In genomic region chrX:53319614-53320542, GRCh38 we compare ENCODE assay signal across 8 cellular contexts. TPM values are rescaled to one million over a fixed set of nuclear protein-coding genes. Genes with fewer than 3 reads are reported as not detected.
DNase-seq lines count a peak whose midpoint lies in the region; ATAC-seq, FAIRE-seq and TF ChIP-seq lines count a peak whose summit lies in the region.

No MANE protein-coding gene starts in this region.

- H3K9me3 ChIP-seq in adipocyte (ENCODE audit: control insufficient read depth, low read length) (peaks cover 7% of the 10 kb centered on the region), HepG2 (ENCODE audit: low read length) (no peaks in the 10 kb centered on the region), mucosa of descending colon (no peaks in the 10 kb centered on the region)

- peak overlapping the region; percentile 61; the same call in 1 of the 2 replicates for H3K4me2 ChIP-seq in HepG2 (ENCODE audit: low read depth, low read length)

- no peaks in the 10 kb centered on the region for H3K79me2 ChIP-seq in HepG2 (ENCODE audit: insufficient read depth, low read length)

- H2AFZ ChIP-seq in HepG2 (ENCODE audit: low read length): no peak overlapping the region

- TF ChIP-seq EP300 in HepG2 (IDR thresholded peaks at IDR 0.05; ENCODE audit: low read depth in 2 of 2, low read length in 2 of 2) (no peak), HepG2 (CRISPR knock-in tag; IDR thresholded peaks at IDR 0.05; ENCODE audit: borderline replicate concordance) (no peak)

- no TSS peak for BruUV-seq in HepG2 (replicated peaks; lab: Mats Ljungman, UMichigan)

- H3K36me3 Mint-ChIP-seq in T-helper 2 cell treated with Interferon-gamma antibody and Interleukin-4, amounts not matched to agents 5 μg/mL and 100 μg/mL, for 36 hours (ENCODE audit: low read depth): no peaks in the 10 kb centered on the region

- intact Hi-C loops in HepG2 (cut with micrococcal nuclease; ENCODE audit: unreplicated experiment) (loop anchor here (2.0 kb wide), 1 partner anchor 61 kb away; no protein-coding TSS in a partner anchor), mucosa of descending colon (cut with DNase I, micrococcal nuclease) (loop anchor here in 1 of 2 donors (10.0 kb wide), 1 partner anchor 125 kb away; no protein-coding TSS in a partner anchor)

- no peak overlapping the region for H3K27ac Mint-ChIP-seq in T-helper 2 cell treated with Interferon-gamma antibody and Interleukin-4, amounts not matched to agents 5 μg/mL and 100 μg/mL, for 36 hours

- ATAC-seq in HepG2 (no peak), GM18505 (IDR thresholded peaks at IDR 0.05; ENCODE audit: unreplicated experiment) (no peak), mucosa of descending colon (no peak)

- WGBS in HepG2 (ENCODE audit: low lambda C conversion rate): 11% methylated on average over 12 of the region's 32 CpGs

- TF ChIP-seq POLR2A in HepG2 (IDR thresholded peaks at IDR 0.05; ENCODE audit: insufficient read depth in 1 of 2, low read depth in 2 of 2, low read length in 2 of 2) (no peak), GM18505 (IDR thresholded peaks at IDR 0.05; ENCODE audit: borderline replicate concordance, extremely low read depth, insufficient read depth, insufficient read length) (no peak)

- H4K20me1 ChIP-seq in HepG2 (ENCODE audit: insufficient read depth, low read length): no peaks in the 10 kb centered on the region

- H3K4me3 ChIP-seq in adipocyte (ENCODE audit: low read length): peak overlapping the region; percentile 79
- peak overlapping the region in 1 of 3 experiments; percentile 48; a peak in 2 of 6 replicates for H3K4me3 ChIP-seq in HepG2 (replicated peaks in 1 of 3; ENCODE audit: insufficient read depth in 1 of 3, low read depth in 2 of 3, low read length in 3 of 3)
- no peak overlapping the region for H3K4me3 ChIP-seq in mucosa of descending colon

- CTCF ChIA-PET in HepG2 (lab: Yijun Ruan, JAX; ENCODE audit: low intra/inter-chr PET ratio, low total read pairs): no interaction called here

- FAIRE-seq in HepG2 (lab: Jason Lieb, UNC): no peak

- in situ Hi-C loops in HepG2 (cut with HindIII; ENCODE audit: extremely low pct_ligation_motif_present, low pct_unique_long_range_greater_than_20kb): loop anchor here (10.0 kb wide), 2 partner anchors 125 to 165 kb away; no protein-coding TSS in a partner anchor

- peak overlapping the region; percentile 79 for H3K4me3 Mint-ChIP-seq in T-helper 2 cell treated with Interferon-gamma antibody and Interleukin-4, amounts not matched to agents 5 μg/mL and 100 μg/mL, for 36 hours

- TF ChIP-seq RAD21 in HepG2 (CRISPR knock-in tag; IDR thresholded peaks at IDR 0.05): no peak

- H3K36me3 ChIP-seq in adipocyte (ENCODE audit: control insufficient read depth, insufficient read depth, low read length, severe bottlenecking) (no peaks in the 10 kb centered on the region), HepG2 (replicated peaks in 1 of 2; ENCODE audit: control insufficient read depth in 1 of 2, insufficient read depth in 2 of 2, low read length in 2 of 2) (no peaks in the 10 kb centered on the region), mucosa of descending colon (ENCODE audit: low read depth) (no peaks in the 10 kb centered on the region)

- TF ChIP-seq CTCF in HepG2 (CRISPR knock-in tag; IDR thresholded peaks at IDR 0.05) (no peak), mucosa of descending colon (IDR thresholded peaks at IDR 0.05) (no peak)

- no peaks in the 10 kb centered on the region for H3K9me3 Mint-ChIP-seq in T-helper 2 cell treated with Interferon-gamma antibody and Interleukin-4, amounts not matched to agents 5 μg/mL and 100 μg/mL, for 36 hours

- H3K27me3 ChIP-seq in adipocyte (replicated peaks; ENCODE audit: control insufficient read depth, insufficient read depth, low read length) (peaks cover 66% of the 10 kb centered on the region), HepG2 (ENCODE audit: control insufficient read depth in 1 of 2, insufficient read depth in 2 of 2, low read length in 2 of 2) (peaks cover 4 to 27% of the 10 kb centered on the region in 2 experiments; a peak in 4 of 5 replicates)

- no peak for DNase-seq in T-helper 2 cell treated with Interferon-gamma antibody and Interleukin-4, amounts not matched to agents 5 μg/mL and 100 μg/mL, for 36 hours (ENCODE audit: low spot score)
- DNase-seq in T-helper 2 cell: no peak
- DNase-seq in adipocyte (ENCODE audit: low read depth): peak; percentile 28
- no peak for DNase-seq in HepG2 (ENCODE audit: low spot score)
- no peak for DNase-seq in mucosa of descending colon
- no peak for DNase-seq in RPMI8226

- H3K4me1 ChIP-seq in adipocyte (ENCODE audit: control insufficient read depth, insufficient read depth, low read length): peaks cover 4% of the 10 kb centered on the region
- H3K4me1 ChIP-seq in HepG2 (ENCODE audit: insufficient read depth, low read length): no peaks in the 10 kb centered on the region
- H3K4me1 ChIP-seq in mucosa of descending colon (ENCODE audit: low read depth): peaks cover 2% of the 10 kb centered on the region

- H3K4me1 Mint-ChIP-seq in T-helper 2 cell treated with Interferon-gamma antibody and Interleukin-4, amounts not matched to agents 5 μg/mL and 100 μg/mL, for 36 hours (ENCODE audit: low read depth): peaks cover 6% of the 10 kb centered on the region

- peak overlapping the region; percentile 69 for H3K9ac ChIP-seq in adipocyte (ENCODE audit: low read length)
- H3K9ac ChIP-seq in HepG2 (ENCODE audit: insufficient read depth, low read depth, low read length): no peak overlapping the region

- POLR2A ChIA-PET in HepG2 (lab: Yijun Ruan, JAX): no interaction called here

- H3K27me3 Mint-ChIP-seq in T-helper 2 cell treated with Interferon-gamma antibody and Interleukin-4, amounts not matched to agents 5 μg/mL and 100 μg/mL, for 36 hours (ENCODE audit: low read depth): peaks cover 57% of the 10 kb centered on the region

- no peak overlapping the region for H3K27ac ChIP-seq in HepG2 (ENCODE audit: extremely low read length, insufficient read depth, low read length)
- H3K27ac ChIP-seq in temporal lobe (ENCODE audit: low read depth, low read length): peak overlapping the region; percentile 44

TF ChIP-seq in HepG2, 621 proteins besides CTCF, POLR2A, EP300 and RAD21 (continues in another document):
- TF ChIP-seq ZNF180 (CRISPR knock-in tag; IDR thresholded peaks at IDR 0.05; ENCODE audit: borderline replicate concordance, low read depth) (no peak), DNMT1 (CRISPR knock-in tag; IDR thresholded peaks at IDR 0.05) (no peak), ZSCAN9 (CRISPR knock-in tag; IDR thresholded peaks at IDR 0.05; ENCODE audit: borderline replicate concordance) (no peak), TRIM24 (CRISPR knock-in tag; IDR thresholded peaks at IDR 0.05) (no peak), ESRRA (CRISPR knock-in tag; IDR thresholded peaks at IDR 0.05; ENCODE audit: low read depth) (no peak), NAIF1 (CRISPR knock-in tag; IDR thresholded peaks at IDR 0.05; ENCODE audit: borderline replicate concordance) (no peak), IRF9 (CRISPR knock-in tag; IDR thresholded peaks at IDR 0.05; ENCODE audit: borderline replicate concordance) (no peak), SMAD3 (CRISPR knock-in tag; IDR thresholded peaks at IDR 0.05) (no peak), ZNF563 (CRISPR knock-in tag; IDR thresholded peaks at IDR 0.05) (no peak), ERF (CRISPR knock-in tag; IDR thresholded peaks at IDR 0.05) (no peak), ETV6 (CRISPR knock-in tag; conservative IDR thresholded peaks at IDR 0.05) (no peak), CREB1 (IDR thresholded peaks at IDR 0.05) (no peak), CREB1 (CRISPR knock-in tag; IDR thresholded peaks at IDR 0.05) (no peak), ZNF160 (CRISPR knock-in tag; IDR thresholded peaks at IDR 0.05) (no peak), ZNF24 (IDR thresholded peaks at IDR 0.05) (no peak), THYN1 (CRISPR knock-in tag; IDR thresholded peaks at IDR 0.05; ENCODE audit: borderline replicate concordance, low read depth) (no peak)

RNA-seq across cellular contexts. Expression of gene IQSEC2, which starts 38.5 kb away (rescaled TPM):
- total RNA-seq in HepG2 (2016; rRNA removed; fragmentation: Illumina TruSeq; extraction: Trizol) (0.13 and 0.17 TPM in 2 replicates), temporal lobe (14.0 TPM), mucosa of descending colon (10 to 100 TPM; 28.0 to 39.3 (median 30.9) TPM)
- total RNA-seq in HepG2 (2016; cell fraction: cytosol; rRNA removed; fragmentation: Illumina TruSeq; extraction: Trizol; ENCODE audit: low read depth): 0.35 TPM in 1 of 2 replicates, not detected in the other
- 0.13 TPM in 1 of 2 replicates, not detected in the other for total RNA-seq in HepG2 (2016; cell fraction: insoluble cytoplasmic fraction; rRNA removed; fragmentation: Illumina TruSeq; extraction: Trizol)
- 0.37 TPM in 1 of 2 replicates, not detected in the other for total RNA-seq in HepG2 (2016; cell fraction: membrane; rRNA removed; fragmentation: Illumina TruSeq; extraction: Trizol)
- total RNA-seq in HepG2 (2016; cell fraction: nucleus; rRNA removed; fragmentation: Illumina TruSeq; extraction: Trizol): 0.13 TPM in 1 of 2 replicates, not detected in the other
- 0.21 TPM in 1 of 2 replicates, not detected in the other for polyA plus RNA-seq in HepG2 (2011; rRNA removed)
- 0.08 TPM in 1 of 2 replicates, not detected in the other for polyA plus RNA-seq in HepG2 (2011; cell fraction: cytosol; rRNA removed)
- polyA plus RNA-seq in HepG2 (2011; cell fraction: nucleus; rRNA removed): 0.05 TPM in 1 of 2 replicates, not detected in the other
- polyA plus RNA-seq in HepG2 (2012): 0.01 TPM in 1 of 2 replicates, not detected in the other
- polyA plus RNA-seq in HepG2 (2016; cell fraction: cytosol; fragmentation: Illumina TruSeq; extraction: Trizol; ENCODE audit: low read depth): 0.11 and 0.22 TPM in 2 replicates
- polyA plus RNA-seq in HepG2 (2016; cell fraction: insoluble cytoplasmic fraction; fragmentation: Illumina TruSeq; extraction: Trizol; ENCODE audit: low read depth): 0.13 TPM in 1 of 2 replicates, not detected in the other
- 0.15 and 0.29 TPM in 2 replicates for polyA plus RNA-seq in HepG2 (2016; cell fraction: membrane; fragmentation: Illumina TruSeq; extraction: Trizol; ENCODE audit: low read depth)
- 0.21 and 0.90 TPM in 2 replicates for polyA plus RNA-seq in HepG2 (2016; cell fraction: nucleus; fragmentation: Illumina TruSeq; extraction: Trizol; ENCODE audit: insufficient read depth, low read depth)
- polyA minus RNA-seq in HepG2 (2011; rRNA and poly(A)+ RNA removed; ENCODE audit: low replicate concordance): 25.7 TPM in 1 of 2 replicates, not detected in the other
- polyA minus RNA-seq in HepG2 (2011; cell fraction: cytosol; rRNA and poly(A)+ RNA removed): not detected in 2 replicates
- 0.64 TPM in 1 of 2 replicates, not detected in the other for polyA minus RNA-seq in HepG2 (2011; cell fraction: nucleus; rRNA and poly(A)+ RNA removed)

Comparison
In these comparisons a context has a peak if more than half of its experiments do, and no peak if none do; other contexts are left out.
1. RNA of gene IQSEC2, which starts 38.5 kb away (total RNA-seq): 28.0 to 39.3 TPM in mucosa of descending colon and 14.0 TPM in temporal lobe (single experiment); 0.13 to 0.37 TPM in HepG2; every median in the first group is over 10 times any median in the second.